ENCODE assay signal across 10 cellular contexts in the genomic region with DNA sequence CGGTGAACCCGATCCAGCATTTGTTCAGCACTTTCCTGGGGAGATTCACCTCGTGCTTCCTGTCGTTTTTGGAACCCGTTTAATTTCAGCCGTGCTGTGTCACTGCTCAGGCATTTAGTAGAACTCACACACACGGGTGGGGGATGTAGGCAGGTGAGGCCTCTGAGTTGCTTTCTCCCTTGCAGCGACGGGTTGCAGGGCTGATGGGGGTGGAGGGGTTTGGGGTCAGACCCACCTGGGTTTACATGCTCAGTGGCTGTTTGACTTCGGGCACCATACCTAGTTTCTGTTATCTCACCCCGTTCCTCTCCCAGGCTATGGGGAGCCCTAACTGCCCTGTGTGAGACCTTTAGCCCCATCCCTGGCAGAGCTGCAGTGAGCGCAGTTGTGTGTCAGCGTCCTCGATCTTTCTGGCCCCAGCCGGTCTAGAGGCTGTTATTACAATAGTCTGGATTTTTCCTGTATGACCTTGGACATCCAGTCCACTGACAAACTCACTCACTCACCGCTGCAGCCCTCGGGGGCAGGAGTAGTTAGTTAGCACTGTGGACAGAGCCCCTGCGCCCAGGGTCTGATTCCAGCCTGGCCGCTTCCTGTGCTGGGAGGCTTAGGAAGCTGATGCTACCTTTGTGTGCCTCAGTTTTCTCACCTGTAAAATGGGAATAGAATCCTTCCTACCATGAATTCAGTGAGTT.
DNase-seq lines count a peak whose midpoint lies in the region; ATAC-seq and TF ChIP-seq lines count a peak whose summit lies in the region.
"Had no signal": no experiment of that assay in that cellular context is flagged by ENCODE, and none has a peak within 500 bp of the region (broad histone marks: within the 10 kb centered on the region; RNA-seq: fewer than 3 reads in every experiment).

No MANE protein-coding gene starts in this region.

- no peak for ATAC-seq in effector memory CD8-positive, alpha-beta T cell (replicated peaks)
- ATAC-seq in HG03469 (IDR thresholded peaks at IDR 0.05; ENCODE audit: unreplicated experiment) = no peak

- H3K4me1 ChIP-seq in muscle layer of duodenum (ENCODE audit: control insufficient read depth in 1 of 2, insufficient read depth in 2 of 2, low read length in 2 of 2) = peaks cover 14 to 39% of the 10 kb centered on the region in 2 donors

- H3K36me3 ChIP-seq in muscle layer of duodenum (ENCODE audit: control insufficient read depth in 1 of 2, insufficient read depth in 2 of 2, low read length in 2 of 2) = no peaks in the 10 kb centered on the region

- CTCF ChIA-PET in GM10248 (lab: Yijun Ruan, JAX) = interaction anchor here (0.8 to 1.4 kb wide), 4 partner anchors 11 to 69 kb away, joined by 3 read pairs; no protein-coding TSS in a partner anchor

- H3K9me3 ChIP-seq in muscle layer of duodenum (ENCODE audit: control insufficient read depth in 1 of 2, low read length in 2 of 2) = no peaks in the 10 kb centered on the region

- H3K27me3 Mint-ChIP-seq in effector memory CD8-positive, alpha-beta T cell = peaks cover 0 to 47% of the 10 kb centered on the region in 2 donors

- H3K4me3 Mint-ChIP-seq in effector memory CD8-positive, alpha-beta T cell = peak overlapping the region; percentile 33 to 34

- DNase-seq in AG08396 (ENCODE audit: low spot score) = peak; percentile 39
- no peak for DNase-seq in LNCaP clone FGC (ENCODE audit: low read depth)
- no peak for DNase-seq in effector memory CD8-positive, alpha-beta T cell
- no peak for DNase-seq in GM19240 (ENCODE audit: insufficient read length, low spot score)
- DNase-seq in GM10248 (ENCODE audit: extremely low spot score) = no peak
- no peak for DNase-seq in activated T-cell treated with anti-CD3 and anti-CD28 coated beads, Interleukin-2, amount 50 U/mL, for 48 hours
- DNase-seq: hippocampal formation, NCI-H774 had no signal

- H3K27me3 ChIP-seq in muscle layer of duodenum (ENCODE audit: low read depth, low read length) = no peaks in the 10 kb centered on the region

- POLR2A ChIA-PET in GM10248 (lab: Yijun Ruan, JAX) = no interaction called here

- no peaks in the 10 kb centered on the region for H3K9me3 Mint-ChIP-seq in effector memory CD8-positive, alpha-beta T cell

- H3K27ac Mint-ChIP-seq in effector memory CD8-positive, alpha-beta T cell = no peak overlapping the region

- TF ChIP-seq CTCF in LNCaP clone FGC (IDR thresholded peaks at IDR 0.05; ENCODE audit: control insufficient read depth, extremely low read depth, insufficient read depth) (no peak), GM10248 (IDR thresholded peaks at IDR 0.05; ENCODE audit: control extremely low read depth, extremely low read depth, low read depth, missing control alignments) (no peak)

- peaks cover 13% of the 10 kb centered on the region in 2 donors for H3K4me1 Mint-ChIP-seq in effector memory CD8-positive, alpha-beta T cell (ENCODE audit: low read depth in 2 of 2)

- H3K27ac ChIP-seq in muscle layer of duodenum (ENCODE audit: low read length) = peak overlapping the region; percentile 77

- H3K4me3 ChIP-seq in LNCaP clone FGC (ENCODE audit: low read depth, low read length) = peak overlapping the region; percentile 74
- H3K4me3 ChIP-seq in muscle layer of duodenum (ENCODE audit: low read depth in 1 of 2, low read length in 2 of 2) = peak overlapping the region; percentile 80 to 81

- H3K36me3 Mint-ChIP-seq in effector memory CD8-positive, alpha-beta T cell (ENCODE audit: insufficient read depth) = no peaks in the 10 kb centered on the region
